Comparison of ENCODE assay signal across 9 cellular contexts in genomic region chr6:89596056-89596455, GRCh38. TPM values are rescaled to one million over a fixed set of nuclear protein-coding genes. Genes with fewer than 3 reads are reported as not detected.
DNase-seq lines count a peak whose midpoint lies in the region; ATAC-seq and TF ChIP-seq lines count a peak whose summit lies in the region.
"Had no signal": no experiment of that assay in that cellular context is flagged by ENCODE, and none has a peak within 500 bp of the region (broad histone marks: within the 10 kb centered on the region; RNA-seq: fewer than 3 reads in every experiment).

No MANE protein-coding gene starts in this region.

- no peak overlapping the region for H3K4me3 ChIP-seq in Peyer's patch
- H3K4me3 ChIP-seq: stomach had no signal

- DNase-seq in central memory CD8-positive, alpha-beta T cell (ENCODE audit: low spot score in 2 of 2): no peak
- DNase-seq in Peyer's patch (no peak), dermis blood vessel endothelial cell (no peak), cerebellum (ENCODE audit: low spot score) (no peak), SHP77 treated with DMSO at 0.1 percent for 48 hours (lab: John Stamatoyannopoulos, UW) (no peak)
- DNase-seq: stomach had no signal

- no peak for TF ChIP-seq CTCF in Peyer's patch (IDR thresholded peaks at IDR 0.05)

- H3K27me3 Mint-ChIP-seq in central memory CD8-positive, alpha-beta T cell: no peaks in the 10 kb centered on the region

- H3K36me3 ChIP-seq in Peyer's patch: no peaks in the 10 kb centered on the region
- H3K36me3 ChIP-seq: stomach had no signal

- no peak for TF ChIP-seq POLR2A in Peyer's patch (IDR thresholded peaks at IDR 0.05)

- no peak overlapping the region for H3K4me3 Mint-ChIP-seq in central memory CD8-positive, alpha-beta T cell

- H3K4me1 ChIP-seq in Peyer's patch: no peaks in the 10 kb centered on the region
- H3K4me1 ChIP-seq: stomach had no signal

- peaks cover 12% of the 10 kb centered on the region for H3K4me1 Mint-ChIP-seq in central memory CD8-positive, alpha-beta T cell

- no peak overlapping the region for H3K27ac ChIP-seq in Peyer's patch
- H3K27ac ChIP-seq: stomach had no signal

- peak overlapping the region; percentile 41 for H3K27ac Mint-ChIP-seq in central memory CD8-positive, alpha-beta T cell (ENCODE audit: low read depth)

- H3K9me3 Mint-ChIP-seq in central memory CD8-positive, alpha-beta T cell: no peaks in the 10 kb centered on the region

- peak; percentile 90 for ATAC-seq in GM18519 (IDR thresholded peaks at IDR 0.05; ENCODE audit: low FRiP score, unreplicated experiment)
- peak; percentile 83 for ATAC-seq in GM21515 (IDR thresholded peaks at IDR 0.05; ENCODE audit: unreplicated experiment)
- peak; percentile 88 for ATAC-seq in HG03432 (IDR thresholded peaks at IDR 0.05; ENCODE audit: unreplicated experiment)
- ATAC-seq in central memory CD8-positive, alpha-beta T cell (replicated peaks; ENCODE audit: extremely low read depth, poor library complexity, severe bottlenecking): peak; percentile 49

- no peaks in the 10 kb centered on the region for H3K36me3 Mint-ChIP-seq in central memory CD8-positive, alpha-beta T cell (ENCODE audit: insufficient read depth)

- no peaks in the 10 kb centered on the region for H3K9me3 ChIP-seq in Peyer's patch
- H3K9me3 ChIP-seq: stomach had no signal

- no peaks in the 10 kb centered on the region for H3K27me3 ChIP-seq in Peyer's patch
- H3K27me3 ChIP-seq: stomach had no signal

RNA-seq across cellular contexts. Expression of gene LYRM2, which starts 42.5 kb away (rescaled TPM):
- 10 to 100 TPM; 10.3 to 24.8 (median 11.5) TPM for total RNA-seq in Peyer's patch
- 16.0 and 20.6 TPM in 2 replicates for total RNA-seq in dermis blood vessel endothelial cell
- total RNA-seq in cerebellum: 22.0 TPM
